ENCODE assay signal across 8 cellular contexts in genomic region chr7:129952653-129953560, GRCh38. TPM values are rescaled to one million over a fixed set of nuclear protein-coding genes. Genes with fewer than 3 reads are reported as not detected.
DNase-seq lines count a peak whose midpoint lies in the region; ATAC-seq and TF ChIP-seq lines count a peak whose summit lies in the region.

Gene UBE2H (minus strand): TSS chr7:129952960. CDS start chr7:129952555, 405 bp downstream.

- intact Hi-C loops in left colon (cut with DNase I, micrococcal nuclease) = no loop called here

- peak within 1 kb of the TSS; percentile 92 for H3K4me3 ChIP-seq in AG10803 (ENCODE audit: low read length)

- DNase-seq in AG10803 (ENCODE audit: low read depth) = peak; percentile 86
- peak; percentile 52 for DNase-seq in NCI-H524 treated with DMSO at 0.1 percent for 48 hours (lab: John Stamatoyannopoulos, UW)
- peak; percentile 94 for DNase-seq in activated CD4-positive, alpha-beta T cell treated with anti-CD3 and anti-CD28 coated beads for 48 hours
- peak; percentile 87 to 92 for DNase-seq in left colon
- DNase-seq in stimulated activated CD4-positive, alpha-beta T cell treated with anti-CD3 and anti-CD28 coated beads, Interleukin-1b, Interleukin-23, amount 100 ng/mL, for 4 hours (ENCODE audit: low read depth in 2 of 2) = peak; percentile 92 to 94

- H3K27ac ChIP-seq in cingulate gyrus (ENCODE audit: low read depth, low read length) = peak within 1 kb of the TSS; percentile 90

- no peak for TF ChIP-seq CTCF in AG10803 (conservative IDR thresholded peaks at IDR 0.05; ENCODE audit: low read length)

- ATAC-seq in HG03439 (IDR thresholded peaks at IDR 0.05; ENCODE audit: unreplicated experiment) (peak; percentile 64), left colon (peak; percentile 79)

- peak; percentile 82 for TF ChIP-seq POLR2A in GM19099 (IDR thresholded peaks at IDR 0.05; ENCODE audit: extremely low read depth, insufficient read length, low read depth)

RNA-seq across cellular contexts. Expression of gene UBE2H, which starts in this region (rescaled TPM):
- 10 to 100 TPM; 32.2 to 49.1 TPM for total RNA-seq in left colon

Comparison
In these comparisons a context has a peak if more than half of its experiments do, and no peak if none do; other contexts are left out.
1. Peak in every context shown above with its lines: DNase-seq, ATAC-seq, H3K4me3 ChIP-seq and H3K27ac ChIP-seq.